ENCODE assay signal across 31 cellular contexts in genomic region chr16:1816396-1817275, GRCh38. TPM values are rescaled to one million over a fixed set of nuclear protein-coding genes. Genes with fewer than 3 reads are reported as not detected.
"Had no signal": no experiment of that assay in that cellular context is flagged by ENCODE, and none has a peak within 500 bp of the region (broad histone marks: within the 10 kb centered on the region; RNA-seq: fewer than 3 reads in every experiment).

No MANE protein-coding gene starts in this region.

- H3K36me3 Mint-ChIP-seq: activated naive CD4-positive, alpha-beta T cell treated with anti-CD3 and anti-CD28 coated beads, Interleukin-2, amount 50 U/mL, for 72 hours had no signal

- H3K9me3 ChIP-seq: adrenal gland, body of pancreas, breast epithelium, SJCRH30 had no signal

- DNase-seq: activated CD4-positive, alpha-beta T cell treated with anti-CD3 and anti-CD28 coated beads, Interleukin-2, amount 10 ng/mL, durations not matched to agents 24 days and 14 days; activated CD4-positive, alpha-beta T cell treated with anti-CD3 and anti-CD28 coated beads, Interleukin-2, amount 50 U/mL, for 4 hours; activated CD8-positive, alpha-beta T cell treated with anti-CD3 and anti-CD28 coated beads for 36 hours; activated gamma-delta T cell treated with Interleukin-2 at 50 U/mL for 16 hours; activated naive CD4-positive, alpha-beta T cell treated with anti-CD3 and anti-CD28 coated beads for 36 hours; activated T-cell treated with anti-CD3 and anti-CD28 coated beads, Interleukin-2, amount 50 U/mL, for 24 hours; body of pancreas; Karpas-422; KBM-7; NCI-H1105; NCI-H1417 treated with DMSO at 0.1 percent for 48 hours; NCI-H1694; NCI-H1930; NCI-H2081 treated with DMSO at 0.1 percent for 48 hours; NCI-H226; NCI-H446 treated with DMSO at 0.1 percent for 48 hours; NCI-H524; NCI-H69; SHP77; SJCRH30 had no signal

- H3K27me3 ChIP-seq: adrenal gland, body of pancreas, breast epithelium, SJCRH30 had no signal

- H3K27me3 Mint-ChIP-seq: activated CD4-positive, alpha-beta T cell treated with anti-CD3 and anti-CD28 coated beads, Interleukin-2, amount 10 ng/mL, durations not matched to agents 24 days and 14 days; activated CD8-positive, alpha-beta T cell treated with anti-CD3 and anti-CD28 coated beads for 36 hours; activated T-cell treated with anti-CD3 and anti-CD28 coated beads, Interleukin-2, amount 50 U/mL, for 24 hours had no signal

- H3K4me3 Mint-ChIP-seq: activated CD4-positive, alpha-beta T cell treated with anti-CD3 and anti-CD28 coated beads, Interleukin-2, amount 10 ng/mL, durations not matched to agents 24 days and 14 days; activated CD8-positive, alpha-beta T cell treated with anti-CD3 and anti-CD28 coated beads for 36 hours; activated naive CD4-positive, alpha-beta T cell treated with anti-CD3 and anti-CD28 coated beads for 36 hours; activated T-cell treated with anti-CD3 and anti-CD28 coated beads, Interleukin-2, amount 50 U/mL, for 24 hours; activated T-helper 1 cell treated with anti-CD3 and anti-CD28 coated beads, Interleukin-12 subunit alpha, Interleukin-12 subunit beta, Interleukin-2, Interleukin-4 antibody, amounts not matched to agents 30 ng/mL and 10 ng/mL and 1 ng/mL, durations not matched to agents 14 hours and 24 hours and 36 hours; T-helper 1 cell treated with Interleukin-12 subunit alpha and Interleukin-12 subunit beta and Interleukin-4 antibody, amounts not matched to agents 30 μg/mL and 1 μg/mL, for 36 hours; T-helper 2 cell treated with Interferon-gamma antibody and Interleukin-4, amounts not matched to agents 5 μg/mL and 100 μg/mL, for 36 hours had no signal

- ATAC-seq: activated CD8-positive, alpha-beta T cell treated with anti-CD3 and anti-CD28 coated beads for 36 hours; activated naive CD4-positive, alpha-beta T cell treated with anti-CD3 and anti-CD28 coated beads, Interleukin-2, amount 50 U/mL, for 72 hours; body of pancreas had no signal

- H3K9me3 Mint-ChIP-seq: activated CD4-positive, alpha-beta T cell treated with anti-CD3 and anti-CD28 coated beads, Interleukin-2, amount 10 ng/mL, durations not matched to agents 24 days and 14 days; activated CD8-positive, alpha-beta T cell treated with anti-CD3 and anti-CD28 coated beads for 36 hours; activated naive CD4-positive, alpha-beta T cell treated with anti-CD3 and anti-CD28 coated beads for 36 hours; activated naive CD4-positive, alpha-beta T cell treated with anti-CD3 and anti-CD28 coated beads, Interleukin-2, amount 50 U/mL, for 72 hours; activated T-cell treated with anti-CD3 and anti-CD28 coated beads, Interleukin-2, amount 50 U/mL, for 24 hours; activated T-helper 1 cell treated with anti-CD3 and anti-CD28 coated beads, Interleukin-12 subunit alpha, Interleukin-12 subunit beta, Interleukin-2, Interleukin-4 antibody, amounts not matched to agents 30 ng/mL and 10 ng/mL and 1 ng/mL, durations not matched to agents 14 hours and 24 hours and 36 hours; T-helper 1 cell treated with Interleukin-12 subunit alpha and Interleukin-12 subunit beta and Interleukin-4 antibody, amounts not matched to agents 30 μg/mL and 1 μg/mL, for 36 hours; T-helper 2 cell treated with Interferon-gamma antibody and Interleukin-4, amounts not matched to agents 5 μg/mL and 100 μg/mL, for 36 hours had no signal

- H3K27ac ChIP-seq: adrenal gland, body of pancreas, breast epithelium, SJCRH30, SK-N-MC had no signal

- H3K27ac Mint-ChIP-seq: activated CD4-positive, alpha-beta T cell treated with anti-CD3 and anti-CD28 coated beads, Interleukin-2, amount 10 ng/mL, durations not matched to agents 24 days and 14 days; activated CD8-positive, alpha-beta T cell treated with anti-CD3 and anti-CD28 coated beads for 36 hours; activated naive CD4-positive, alpha-beta T cell treated with anti-CD3 and anti-CD28 coated beads for 36 hours; activated naive CD4-positive, alpha-beta T cell treated with anti-CD3 and anti-CD28 coated beads, Interleukin-2, amount 50 U/mL, for 72 hours; activated T-helper 1 cell treated with anti-CD3 and anti-CD28 coated beads, Interleukin-12 subunit alpha, Interleukin-12 subunit beta, Interleukin-2, Interleukin-4 antibody, amounts not matched to agents 30 ng/mL and 10 ng/mL and 1 ng/mL, durations not matched to agents 14 hours and 24 hours and 36 hours; T-helper 1 cell treated with Interleukin-12 subunit alpha and Interleukin-12 subunit beta and Interleukin-4 antibody, amounts not matched to agents 30 μg/mL and 1 μg/mL, for 36 hours; T-helper 2 cell treated with Interferon-gamma antibody and Interleukin-4, amounts not matched to agents 5 μg/mL and 100 μg/mL, for 36 hours had no signal

- H3K4me3 ChIP-seq: adrenal gland, body of pancreas, breast epithelium, SJCRH30, SK-N-MC had no signal

- H3K36me3 ChIP-seq: SJCRH30 had no signal

- H3K4me1 ChIP-seq: adrenal gland, SJCRH30 had no signal

RNA-seq across cellular contexts. Expression of gene IGFALS, which starts 23.1 kb away (rescaled TPM):
- total RNA-seq: activated CD8-positive, alpha-beta memory T cell treated with anti-CD3 and anti-CD28 coated beads for 36 hours; activated CD8-positive, alpha-beta T cell treated with anti-CD3 and anti-CD28 coated beads for 36 hours; activated naive CD4-positive, alpha-beta T cell treated with anti-CD3 and anti-CD28 coated beads for 36 hours; activated naive CD4-positive, alpha-beta T cell treated with anti-CD3 and anti-CD28 coated beads, Interleukin-2, amount 50 U/mL, for 72 hours; activated T-helper 1 cell treated with anti-CD3 and anti-CD28 coated beads, Interleukin-12 subunit alpha, Interleukin-12 subunit beta, Interleukin-2, Interleukin-4 antibody, amounts not matched to agents 30 ng/mL and 10 ng/mL and 1 ng/mL, durations not matched to agents 14 hours and 24 hours and 36 hours; astrocyte; MCF 10A; RPMI7951; SJCRH30 had no signal
